12 cellular contexts compared by ENCODE assay signal in the genomic region with DNA sequence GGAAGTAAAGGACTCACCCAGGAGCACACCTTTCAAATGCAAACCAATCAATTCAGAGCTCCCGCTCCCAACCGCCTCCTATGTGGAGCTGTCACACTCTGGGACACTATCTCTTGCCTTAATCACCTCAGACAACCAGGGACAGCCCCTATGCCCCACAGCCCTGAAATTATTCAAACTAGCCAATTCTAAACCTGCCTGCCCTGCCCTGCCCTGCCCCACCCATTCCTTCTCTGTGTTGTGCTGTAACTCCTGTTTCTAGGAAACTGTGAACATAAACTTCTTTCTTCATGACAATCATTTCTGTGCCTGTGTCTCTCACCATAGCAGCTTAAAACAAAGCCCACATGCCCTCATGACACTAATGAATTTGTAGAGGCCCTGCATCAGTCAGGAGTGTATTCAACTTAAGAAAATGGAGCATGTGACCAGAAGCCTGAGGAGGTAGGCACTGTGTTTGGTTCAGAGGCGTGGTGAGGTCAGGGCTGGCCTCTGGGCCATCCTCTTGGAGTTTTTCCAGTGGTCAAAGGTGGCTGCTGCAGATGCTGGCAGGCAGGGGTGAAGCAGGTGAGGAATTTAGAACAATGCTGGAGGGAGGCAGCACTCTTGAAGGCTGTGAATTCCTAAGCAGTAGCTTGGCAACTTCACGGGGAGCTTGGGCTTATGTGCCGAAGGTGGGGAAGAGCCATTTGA.
A peak's percentile ranks its signal among the peaks of the same experiment; 100 is the strongest.
DNase-seq lines count a peak whose midpoint lies in the region; ATAC-seq, FAIRE-seq and TF ChIP-seq lines count a peak whose summit lies in the region.
"Had no signal": no experiment of that assay in that cellular context is flagged by ENCODE, and none has a peak within 500 bp of the region (broad histone marks: within the 10 kb centered on the region; RNA-seq: fewer than 3 reads in every experiment).

No MANE protein-coding gene starts in this region.

- CTCF ChIA-PET in activated CD4-positive, alpha-beta T cell treated with anti-CD3 and anti-CD28 coated beads, Interleukin-2, amount 10 ng/mL, durations not matched to agents 7 days and 5 days (lab: Charles Lee) = interaction anchor here (0.7 to 1.3 kb wide), 3 partner anchors 8 to 15 kb away, joined by 3 to 6 read pairs (median 3); no protein-coding TSS in a partner anchor
- CTCF ChIA-PET in CD8-positive, alpha-beta T cell (lab: Charles Lee) = no interaction called here

- H3K36me3 Mint-ChIP-seq in activated CD4-positive, alpha-beta T cell treated with anti-CD3 and anti-CD28 coated beads, Interleukin-2, amount 10 ng/mL, durations not matched to agents 7 days and 5 days (ENCODE audit: low read depth) = peaks cover 13% of the 10 kb centered on the region
- H3K36me3 Mint-ChIP-seq in CD8-positive, alpha-beta T cell = no peaks in the 10 kb centered on the region

- H3K9me3 ChIP-seq in small intestine (ENCODE audit: control insufficient read depth, low read depth) (no peaks in the 10 kb centered on the region), BE2C (no peaks in the 10 kb centered on the region)
- H3K9me3 ChIP-seq in CD8-positive, alpha-beta T cell (ENCODE audit: low read length) = no peaks in the 10 kb centered on the region

- peak overlapping the region; percentile 1 for H3K4me3 Mint-ChIP-seq in activated CD4-positive, alpha-beta T cell treated with anti-CD3 and anti-CD28 coated beads, Interleukin-2, amount 10 ng/mL, durations not matched to agents 7 days and 5 days
- H3K4me3 Mint-ChIP-seq in CD8-positive, alpha-beta T cell = no peak overlapping the region

- peaks cover 16% of the 10 kb centered on the region for H3K9me3 Mint-ChIP-seq in activated CD4-positive, alpha-beta T cell treated with anti-CD3 and anti-CD28 coated beads, Interleukin-2, amount 10 ng/mL, durations not matched to agents 7 days and 5 days
- no peaks in the 10 kb centered on the region for H3K9me3 Mint-ChIP-seq in CD8-positive, alpha-beta T cell

- peaks cover 6 to 8% of the 10 kb centered on the region in 2 donors for H3K4me1 ChIP-seq in small intestine (ENCODE audit: control insufficient read depth in 2 of 2, insufficient read depth in 1 of 2, low read depth in 1 of 2, low read length in 1 of 2)
- H3K4me1 ChIP-seq in BE2C = no peaks in the 10 kb centered on the region
- peaks cover 9% of the 10 kb centered on the region for H3K4me1 ChIP-seq in CD8-positive, alpha-beta T cell (ENCODE audit: insufficient read depth, low read length)

- FAIRE-seq in small intestine (lab: Jason Lieb, UNC) = no peak
- no peak for FAIRE-seq in RCC 7860 (lab: Jason Lieb, UNC)
- FAIRE-seq: astrocyte had no signal

- H3K36me3 ChIP-seq in small intestine (ENCODE audit: control insufficient read depth in 2 of 2, insufficient read depth in 2 of 2, low read length in 2 of 2) (no peaks in the 10 kb centered on the region), BE2C (no peaks in the 10 kb centered on the region)
- no peaks in the 10 kb centered on the region for H3K36me3 ChIP-seq in CD8-positive, alpha-beta T cell (ENCODE audit: insufficient read depth, low read length)

- no peaks in the 10 kb centered on the region for H3K27me3 Mint-ChIP-seq in activated CD4-positive, alpha-beta T cell treated with anti-CD3 and anti-CD28 coated beads, Interleukin-2, amount 10 ng/mL, durations not matched to agents 7 days and 5 days
- H3K27me3 Mint-ChIP-seq in CD8-positive, alpha-beta T cell (ENCODE audit: low read depth) = no peaks in the 10 kb centered on the region

- intact Hi-C loops in CD8-positive, alpha-beta T cell (cut with DNase I, micrococcal nuclease) = no loop called here

- 19 to 72% (median 44%) methylated on average over 5 of the region's 5 CpGs for WGBS in small intestine, 3 donors

- POLR2A ChIA-PET in activated CD4-positive, alpha-beta T cell treated with anti-CD3 and anti-CD28 coated beads, Interleukin-2, amount 10 ng/mL, durations not matched to agents 7 days and 5 days (lab: Charles Lee) = no interaction called here
- POLR2A ChIA-PET in CD8-positive, alpha-beta T cell (lab: Charles Lee) = no interaction called here

- peaks cover 71% of the 10 kb centered on the region for H3K4me1 Mint-ChIP-seq in activated CD4-positive, alpha-beta T cell treated with anti-CD3 and anti-CD28 coated beads, Interleukin-2, amount 10 ng/mL, durations not matched to agents 7 days and 5 days
- peaks cover 36% of the 10 kb centered on the region for H3K4me1 Mint-ChIP-seq in CD8-positive, alpha-beta T cell (ENCODE audit: low read depth)

- H3K27ac ChIP-seq in small intestine (ENCODE audit: low read depth in 1 of 2, low read length in 1 of 2) = peak overlapping the region; percentile 72 to 88
- no peak overlapping the region for H3K27ac ChIP-seq in CD8-positive, alpha-beta T cell (ENCODE audit: low read depth, low read length)

- H3K27me3 ChIP-seq in small intestine (ENCODE audit: control insufficient read depth in 2 of 2, insufficient read depth in 2 of 2, low read length in 2 of 2) = no peaks in the 10 kb centered on the region
- no peaks in the 10 kb centered on the region for H3K27me3 ChIP-seq in BE2C
- no peaks in the 10 kb centered on the region for H3K27me3 ChIP-seq in CD8-positive, alpha-beta T cell (ENCODE audit: insufficient read depth, low read length)

- no peak overlapping the region for H3K4me3 ChIP-seq in small intestine (ENCODE audit: low read depth in 1 of 2, low read length in 2 of 2)
- H3K4me3 ChIP-seq in BE2C (ENCODE audit: low read depth, low read length) = no peak overlapping the region
- no peak overlapping the region for H3K4me3 ChIP-seq in CD8-positive, alpha-beta T cell (ENCODE audit: low read depth, low read length)

- no peak for ATAC-seq in CD8-positive, alpha-beta T cell

- peak overlapping the region; percentile 94 for H3K27ac Mint-ChIP-seq in activated CD4-positive, alpha-beta T cell treated with anti-CD3 and anti-CD28 coated beads, Interleukin-2, amount 10 ng/mL, durations not matched to agents 7 days and 5 days
- H3K27ac Mint-ChIP-seq in CD8-positive, alpha-beta T cell = no peak overlapping the region

- TF ChIP-seq CTCF in BE2C (IDR thresholded peaks at IDR 0.05; ENCODE audit: low read depth, low read length) = no peak
- TF ChIP-seq CTCF in CD8-positive, alpha-beta T cell (IDR thresholded peaks at IDR 0.05) = no peak

- peak; percentile 19 for DNase-seq in activated CD4-positive, alpha-beta T cell treated with anti-CD3 and anti-CD28 coated beads, Interleukin-2, amount 10 ng/mL, durations not matched to agents 7 days and 5 days
- no peak for DNase-seq in activated CD4-positive, alpha-beta T cell treated with anti-CD3 and anti-CD28 coated beads for 1 hour
- peak; percentile 14 to 22 for DNase-seq in activated CD4-positive, alpha-beta T cell treated with anti-CD3 and anti-CD28 coated beads, Interleukin-2, amount 50 U/mL, for 48 hours
- DNase-seq in iPS-NIHi11 (ENCODE audit: low spot score) (peak; percentile 30), small intestine (peak; percentile 89), BE2C (no peak), RCC 7860 (ENCODE audit: low spot score) (no peak)
- no peak for DNase-seq in CD8-positive, alpha-beta T cell
- DNase-seq: ACHN, Karpas-422, NCI-H2171 had no signal

Comparison
In these comparisons a context has a peak if more than half of its experiments do, and no peak if none do; other contexts are left out.
1. DNase-seq: peak in activated CD4-positive, alpha-beta T cell treated with anti-CD3 and anti-CD28 coated beads, Interleukin-2, amount 10 ng/mL, durations not matched to agents 7 days and 5 days (single experiment), activated CD4-positive, alpha-beta T cell treated with anti-CD3 and anti-CD28 coated beads, Interleukin-2, amount 50 U/mL, for 48 hours (2 of 2), iPS-NIHi11 (single experiment) and small intestine (single experiment); none in activated CD4-positive, alpha-beta T cell treated with anti-CD3 and anti-CD28 coated beads for 1 hour (single experiment), BE2C (single experiment), RCC 7860 (single experiment) and CD8-positive, alpha-beta T cell (0 of 7).